Comparison of ENCODE assay signal across 21 cellular contexts in the genomic region with DNA sequence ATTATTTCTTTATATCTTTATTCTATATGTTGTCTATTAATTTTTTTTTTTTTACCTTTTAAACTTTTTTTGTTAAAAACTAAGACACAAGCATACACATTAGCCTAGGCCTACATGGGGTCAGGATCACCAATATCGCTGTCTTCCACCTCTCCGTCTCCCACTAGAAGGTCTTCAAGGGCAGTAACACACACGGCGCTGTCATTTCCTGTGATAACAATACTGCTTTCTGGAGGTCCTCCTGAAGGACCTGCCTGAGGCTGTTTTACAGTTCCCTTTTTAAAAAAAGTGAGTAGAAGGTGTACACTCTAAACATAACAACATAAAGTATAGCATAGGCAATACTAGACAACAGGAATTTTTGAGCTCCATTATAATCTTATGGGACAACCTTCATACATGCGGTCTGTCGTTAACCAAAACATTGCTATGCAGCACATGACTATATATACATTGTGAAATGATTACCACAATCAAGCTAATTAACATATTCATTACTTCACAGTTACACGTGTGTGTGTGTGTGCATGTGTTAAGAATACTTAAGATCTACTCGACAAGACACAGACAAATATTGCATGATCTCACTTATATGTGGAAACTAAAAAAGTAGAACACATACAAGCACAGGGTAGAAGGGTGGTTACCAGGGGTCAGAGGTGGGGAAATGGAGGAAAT. TPM values are rescaled to one million over a fixed set of nuclear protein-coding genes. Genes with fewer than 3 reads are reported as not detected.
DNase-seq lines count a peak whose midpoint lies in the region; ATAC-seq, FAIRE-seq and TF ChIP-seq lines count a peak whose summit lies in the region.
"Had no signal": no experiment of that assay in that cellular context is flagged by ENCODE, and none has a peak within 500 bp of the region (broad histone marks: within the 10 kb centered on the region; RNA-seq: fewer than 3 reads in every experiment).

No MANE protein-coding gene starts in this region.

- H3K4me3 ChIP-seq in NB4 (ENCODE audit: low read depth, low read length) (peak overlapping the region; percentile 19), K562 (no peak overlapping the region), vagina (no peak overlapping the region)
- H3K4me3 ChIP-seq: MG63, SJSA1 had no signal

- POLR2A ChIA-PET in K562 (lab: Yijun Ruan, JAX) = interaction anchor here (1.0 kb wide), 1 partner anchor 52 kb away, joined by 3 read pairs; no protein-coding TSS in a partner anchor

- peaks cover 0 to 9% of the 10 kb centered on the region in 2 experiments; a peak in 3 of 5 replicates for H3K4me1 ChIP-seq in K562 (replicated peaks in 1 of 2; ENCODE audit: control insufficient read depth in 2 of 2, insufficient read depth in 2 of 2, low read length in 2 of 2)
- no peaks in the 10 kb centered on the region for H3K4me1 ChIP-seq in vagina
- H3K4me1 ChIP-seq: SJSA1 had no signal

- intact Hi-C loops in K562 (cut with micrococcal nuclease) = no loop called here
- intact Hi-C loops in vagina (cut with DNase I) = no loop called here

- H3K27me3 ChIP-seq in K562 (ENCODE audit: control insufficient read depth in 2 of 2, insufficient read depth in 2 of 2, low read length in 2 of 2) (no peaks in the 10 kb centered on the region), vagina (no peaks in the 10 kb centered on the region)
- H3K27me3 ChIP-seq: MG63, SJSA1 had no signal

- H3K27ac ChIP-seq in K562 (ENCODE audit: extremely low read depth, low read depth, low read length) = peak overlapping the region; percentile 60
- no peak overlapping the region for H3K27ac ChIP-seq in vagina
- H3K27ac ChIP-seq: SJSA1 had no signal

- BruUV-seq in K562 (replicated peaks; lab: Mats Ljungman, UMichigan) = no TSS peak

- 12% methylated on average over 8 of the region's 8 CpGs for WGBS in K562 (ENCODE audit: insufficient coverage, low coverage, missing lambda C conversion rate)

- in situ Hi-C loops in K562 (cut with MboI) = no loop called here

- peak overlapping the region; percentile 39; the same call in 1 of the 2 replicates for H3K4me2 ChIP-seq in K562 (ENCODE audit: insufficient read depth, low read length)

- no peaks in the 10 kb centered on the region; the same call in 2 of the 3 replicates for H3K36me3 ChIP-seq in K562 (ENCODE audit: control insufficient read depth, insufficient read depth, low read length)
- no peaks in the 10 kb centered on the region for H3K36me3 ChIP-seq in vagina
- H3K36me3 ChIP-seq: MG63, SJSA1 had no signal

- ATAC-seq in K562 = peak; percentile 90
- no peak for ATAC-seq in esophagus mucosa

- H3K9ac ChIP-seq in K562 (ENCODE audit: insufficient read depth in 1 of 2, low read depth in 2 of 2, low read length in 2 of 2) = peak overlapping the region in 1 of 2 experiments; percentile 4; a peak in 1 of 4 replicates

- TF ChIP-seq EP300 in K562 (IDR thresholded peaks at IDR 0.05; ENCODE audit: low read length) = peak; percentile 57; the same call in 1 of the 2 replicates

- H3K9me1 ChIP-seq in K562 (ENCODE audit: control insufficient read depth, insufficient read depth, low read length) = no peaks in the 10 kb centered on the region

- peak; percentile 30 for DNase-seq in Daoy (ENCODE audit: low read depth)
- DNase-seq in NB4 (ENCODE audit: low read depth) = peak; percentile 77
- DNase-seq in K562 (ENCODE audit: extremely low read depth in 1 of 4, low spot score in 3 of 4) = peak in 1 of 4 experiments; percentile 74
- peak; percentile 27 for DNase-seq in pulmonary artery endothelial cell (ENCODE audit: low read depth, low spot score)
- DNase-seq in activated naive CD4-positive, alpha-beta T cell treated with anti-CD3 and anti-CD28 coated beads, Interleukin-2, amount 50 U/mL, for 16 hours = no peak
- DNase-seq in vagina (ENCODE audit: extremely low spot score in 2 of 2) = no peak
- DNase-seq: Calu3, DMS79 treated with DMSO at 0.1 percent for 48 hours, MG63, NCI-H1092 treated with DMSO at 0.1 percent for 48 hours, NCI-H1436, NCI-H187, NCI-H2081 treated with DMSO at 0.1 percent for 48 hours, NCI-H2171 treated with DMSO at 0.1 percent for 48 hours, NCI-H524, NCI-H774 had no signal

- CTCF ChIA-PET in K562 (lab: Yijun Ruan, JAX; ENCODE audit: low intra/inter-chr PET ratio) = interaction anchor here (0.7 kb wide), 1 partner anchor 25 kb away, joined by 3 read pairs; no protein-coding TSS in a partner anchor

- H3K9me3 ChIP-seq in K562 (replicated peaks; ENCODE audit: control insufficient read depth, insufficient read depth, low read depth, low read length) (no peaks in the 10 kb centered on the region), vagina (no peaks in the 10 kb centered on the region)
- H3K9me3 ChIP-seq: SJSA1 had no signal

- H4K20me1 ChIP-seq in K562 (replicated peaks; ENCODE audit: control insufficient read depth, insufficient read depth, low read length) = no peaks in the 10 kb centered on the region

- H3K79me2 ChIP-seq in K562 (ENCODE audit: control insufficient read depth, insufficient read depth, low read length) = 0 out of 3 replicates have a peak, but pooled peaks cover 4% of the 10 kb centered on the region

- TF ChIP-seq RAD21 in K562 (CRISPR knock-in tag; conservative IDR thresholded peaks at IDR 0.05 in 1 of 2, IDR thresholded peaks at IDR 0.05 in 1 of 2) = no peak

- peak overlapping the region; percentile 65 for H2AFZ ChIP-seq in K562 (ENCODE audit: low read depth, low read length)

- TF ChIP-seq CTCF in NB4 (IDR thresholded peaks at IDR 0.05; ENCODE audit: low read depth, low read length) = no peak
- no peak for TF ChIP-seq CTCF in K562 (IDR thresholded peaks at IDR 0.05 in 2 of 3, conservative IDR thresholded peaks at IDR 0.05 in 1 of 3; ENCODE audit: insufficient read depth in 2 of 3, low read depth in 1 of 3, low read length in 3 of 3)
- no peak for TF ChIP-seq CTCF in vagina (IDR thresholded peaks at IDR 0.05)

- no peak for TF ChIP-seq POLR2A in NB4 (IDR thresholded peaks at IDR 0.05; ENCODE audit: extremely low read depth, insufficient read length)
- no peak for TF ChIP-seq POLR2A in K562 (conservative IDR thresholded peaks at IDR 0.05)
- TF ChIP-seq POLR2A in vagina (IDR thresholded peaks at IDR 0.05) = no peak

- FAIRE-seq in K562 (lab: Jason Lieb, UNC) = peak; percentile 79
- FAIRE-seq: GM19239, H54 had no signal

TF ChIP-seq in K562, 482 proteins besides CTCF, POLR2A, EP300 and RAD21 (continues in another document):
- TF ChIP-seq, protein P1, sequence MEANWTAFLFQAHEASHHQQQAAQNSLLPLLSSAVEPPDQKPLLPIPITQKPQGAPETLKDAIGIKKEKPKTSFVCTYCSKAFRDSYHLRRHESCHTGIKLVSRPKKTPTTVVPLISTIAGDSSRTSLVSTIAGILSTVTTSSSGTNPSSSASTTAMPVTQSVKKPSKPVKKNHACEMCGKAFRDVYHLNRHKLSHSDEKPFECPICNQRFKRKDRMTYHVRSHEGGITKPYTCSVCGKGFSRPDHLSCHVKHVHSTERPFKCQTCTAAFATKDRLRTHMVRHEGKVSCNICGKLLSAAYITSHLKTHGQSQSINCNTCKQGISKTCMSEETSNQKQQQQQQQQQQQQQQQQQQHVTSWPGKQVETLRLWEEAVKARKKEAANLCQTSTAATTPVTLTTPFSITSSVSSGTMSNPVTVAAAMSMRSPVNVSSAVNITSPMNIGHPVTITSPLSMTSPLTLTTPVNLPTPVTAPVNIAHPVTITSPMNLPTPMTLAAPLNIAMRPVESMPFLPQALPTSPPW (CRISPR knock-in tag; IDR thresholded peaks at IDR 0.05) = no peak
- TF ChIP-seq NCOR1 (IDR thresholded peaks at IDR 0.05) (peak; percentile 56), TAF15 (IDR thresholded peaks at IDR 0.05; ENCODE audit: low read depth, low read length) (no peak), ZNF224 (CRISPR knock-in tag; IDR thresholded peaks at IDR 0.05) (no peak)

RNA-seq across cellular contexts. Expression of gene RAB6B, which starts 20.8 kb away (rescaled TPM):
- 1.1 and 1.4 TPM in 2 replicates for total RNA-seq in Daoy (2014; rRNA removed; shearing (Covaris generic))
- 4.9 and 6.7 TPM in 2 replicates for total RNA-seq in K562 (2011; cell fraction: chromatin; rRNA removed; ENCODE audit: low replicate concordance)
- total RNA-seq in K562 (2011; cell fraction: nucleolus; rRNA removed) = 3.8 and 5.0 TPM in 2 replicates
- total RNA-seq in K562 (2011; cell fraction: nucleoplasm; rRNA removed) = 5.4 and 9.9 TPM in 2 replicates
- total RNA-seq in K562 (2014; rRNA removed) (0.82 and 0.98 TPM in 2 replicates), K562 (2014; rRNA removed; fragmentation: Illumina TruSeq; extraction: Trizol) (1.5 and 1.7 TPM in 2 replicates), K562 (2015; rRNA removed; fragmentation: Illumina TruSeq; extraction: Trizol) (0.69 and 1.4 TPM in 2 replicates), K562 (2021) (9.8 and 11.4 TPM in 2 replicates), pulmonary artery endothelial cell (0.99 and 1.2 TPM in 2 replicates), esophagus mucosa (3.3 TPM), vagina (3.7 TPM)
- polyA plus RNA-seq in K562 (2011; rRNA removed) (11.3 and 18.1 TPM in 2 replicates), K562 (2014; fragmentation: Illumina TruSeq; extraction: Trizol) (5.2 and 6.3 TPM in 2 replicates), K562 (2014; fragmentation: Nextera tagmentation; extraction: Ambion mirVana) (under 1 TPM; 0.60 to 0.97 TPM), K562 (2014; rRNA removed) (3.0 and 6.7 TPM in 2 replicates)
- 11.5 and 18.2 TPM in 2 replicates for polyA plus RNA-seq in K562 (2011; cell fraction: cytosol; rRNA removed)
- polyA plus RNA-seq in K562 (2011; cell fraction: nucleus; rRNA removed) = 12.1 and 16.6 TPM in 2 replicates
- 6.3 and 12.8 TPM in 2 replicates for polyA plus RNA-seq in K562 (2012)
- polyA minus RNA-seq in K562 (2011; rRNA and poly(A)+ RNA removed) = 12.7 and 20.1 TPM in 2 replicates
- polyA minus RNA-seq in K562 (2011; cell fraction: cytosol; rRNA and poly(A)+ RNA removed) = 6.1 and 8.3 TPM in 2 replicates
- 4.3 and 4.7 TPM in 2 replicates for polyA minus RNA-seq in K562 (2011; cell fraction: nucleus; rRNA and poly(A)+ RNA removed)
- total RNA-seq: HT-29 had no signal

Comparison
In these comparisons a context has a peak if more than half of its experiments do, and no peak if none do; other contexts are left out.
1. DNase-seq: peak in Daoy (single experiment), NB4 (single experiment) and pulmonary artery endothelial cell (single experiment); none in activated naive CD4-positive, alpha-beta T cell treated with anti-CD3 and anti-CD28 coated beads, Interleukin-2, amount 50 U/mL, for 16 hours (single experiment) and vagina (0 of 2).